Comparison of ENCODE assay signal across 1 cellular context in genomic region chr6:5059036-5059896, GRCh38.
TF ChIP-seq lines count a peak whose summit lies in the region.

No MANE protein-coding gene starts in this region.

TF ChIP-seq in HepG2, 621 proteins besides CTCF, POLR2A, EP300 and RAD21 (continued from another document and continues in another):
- peak; percentile 36; the same call in 1 of the 2 replicates for TF ChIP-seq SKIL (CRISPR knock-in tag; IDR thresholded peaks at IDR 0.05; ENCODE audit: borderline replicate concordance)
- TF ChIP-seq MEIS2 (CRISPR knock-in tag; IDR thresholded peaks at IDR 0.05), result peak; percentile 83
- peak in 1 of 2 experiments; percentile 35; a peak in 1 of 4 replicates for TF ChIP-seq NR2F1 (CRISPR knock-in tag; IDR thresholded peaks at IDR 0.05)
- TF ChIP-seq GPN1 (CRISPR knock-in tag; IDR thresholded peaks at IDR 0.05; ENCODE audit: borderline replicate concordance), result no peak
- 0 out of 2 replicates have a peak, but pooled peaks have one; percentile 74 for TF ChIP-seq AKAP8 (CRISPR knock-in tag; IDR thresholded peaks at IDR 0.05)
- TF ChIP-seq SAP130 (CRISPR knock-in tag; IDR thresholded peaks at IDR 0.05; ENCODE audit: low read depth), result peak; percentile 84
- TF ChIP-seq LCORL (IDR thresholded peaks at IDR 0.05), result peak; percentile 96
- TF ChIP-seq LCORL (CRISPR knock-in tag; IDR thresholded peaks at IDR 0.05), result peak; percentile 98
- 0 out of 2 replicates have a peak, but pooled peaks have one; percentile 62 for TF ChIP-seq ZNF619 (CRISPR knock-in tag; IDR thresholded peaks at IDR 0.05)
- no peak; the same call in 1 of the 2 replicates for TF ChIP-seq HHEX (CRISPR knock-in tag; IDR thresholded peaks at IDR 0.05)
- TF ChIP-seq NFIC (IDR thresholded peaks at IDR 0.05; ENCODE audit: low read length), result peak; percentile 90
- peak; percentile 100 for TF ChIP-seq ZNF121 (CRISPR knock-in tag; IDR thresholded peaks at IDR 0.05)
- TF ChIP-seq MIER3 (CRISPR knock-in tag; IDR thresholded peaks at IDR 0.05; ENCODE audit: borderline replicate concordance), result peak; percentile 87; the same call in 1 of the 2 replicates
- TF ChIP-seq PAXIP1 (CRISPR knock-in tag; conservative IDR thresholded peaks at IDR 0.05), result peak; percentile 100
- TF ChIP-seq MLLT10 (CRISPR knock-in tag; IDR thresholded peaks at IDR 0.05), result no peak
- TF ChIP-seq MED1 (CRISPR knock-in tag; IDR thresholded peaks at IDR 0.05), result peak; percentile 96
- TF ChIP-seq SRF (IDR thresholded peaks at IDR 0.05; ENCODE audit: low read depth, low read length), result no peak
- TF ChIP-seq ZNF44 (CRISPR knock-in tag; IDR thresholded peaks at IDR 0.05), result no peak
- no peak for TF ChIP-seq ZNF691 (CRISPR knock-in tag; IDR thresholded peaks at IDR 0.05; ENCODE audit: borderline replicate concordance, low read depth)
- peak; percentile 79 for TF ChIP-seq CEBPG (CRISPR knock-in tag; IDR thresholded peaks at IDR 0.05)
- no peak for TF ChIP-seq NCOA5 (CRISPR knock-in tag; IDR thresholded peaks at IDR 0.05)
- no peak for TF ChIP-seq TEF (CRISPR knock-in tag; IDR thresholded peaks at IDR 0.05)
- no peak for TF ChIP-seq MAFG (CRISPR knock-in tag; IDR thresholded peaks at IDR 0.05)
- peak; percentile 100 for TF ChIP-seq HNF4G (IDR thresholded peaks at IDR 0.05; ENCODE audit: borderline replicate concordance, low read depth, low read length)
- TF ChIP-seq HNF4G (CRISPR knock-in tag; IDR thresholded peaks at IDR 0.05; ENCODE audit: borderline replicate concordance, low read depth), result peak; percentile 98
- no peak for TF ChIP-seq ZNF766 (CRISPR knock-in tag; IDR thresholded peaks at IDR 0.05; ENCODE audit: borderline replicate concordance)
- no peak for TF ChIP-seq RELA (CRISPR knock-in tag; IDR thresholded peaks at IDR 0.05)
- peak; percentile 79 for TF ChIP-seq ZNF331 (CRISPR knock-in tag; IDR thresholded peaks at IDR 0.05)
- no peak for TF ChIP-seq ZNF773 (CRISPR knock-in tag; IDR thresholded peaks at IDR 0.05; ENCODE audit: borderline replicate concordance)
- TF ChIP-seq EHMT2 (IDR thresholded peaks at IDR 0.05; ENCODE audit: borderline replicate concordance, low read depth, low read length), result peak; percentile 83
- peak; percentile 45 for TF ChIP-seq CBX1 (IDR thresholded peaks at IDR 0.05; ENCODE audit: low read depth)
- peak; percentile 87 for TF ChIP-seq MEF2D (CRISPR knock-in tag; IDR thresholded peaks at IDR 0.05)
- TF ChIP-seq SMAD3 (CRISPR knock-in tag; IDR thresholded peaks at IDR 0.05), result peak; percentile 76
- no peak for TF ChIP-seq ATRX (CRISPR knock-in tag; IDR thresholded peaks at IDR 0.05; ENCODE audit: borderline replicate concordance)
- peak; percentile 82; the same call in 1 of the 2 replicates for TF ChIP-seq HMG20A (CRISPR knock-in tag; IDR thresholded peaks at IDR 0.05; ENCODE audit: borderline replicate concordance)
- TF ChIP-seq ZNF20 (CRISPR knock-in tag; IDR thresholded peaks at IDR 0.05), result no peak
- peak; percentile 52; the same call in 1 of the 2 replicates for TF ChIP-seq ARNTL (CRISPR knock-in tag; IDR thresholded peaks at IDR 0.05)
- TF ChIP-seq ATF6 (CRISPR knock-in tag; conservative IDR thresholded peaks at IDR 0.05), result no peak
- peak; percentile 22; the same call in 1 of the 2 replicates for TF ChIP-seq STAT6 (CRISPR knock-in tag; IDR thresholded peaks at IDR 0.05; ENCODE audit: borderline replicate concordance)
- 0 out of 2 replicates have a peak, but pooled peaks have one; percentile 28 for TF ChIP-seq HOXD1 (CRISPR knock-in tag; IDR thresholded peaks at IDR 0.05)
- no peak for TF ChIP-seq ZNF432 (CRISPR knock-in tag; IDR thresholded peaks at IDR 0.05; ENCODE audit: borderline replicate concordance)
- TF ChIP-seq IRF1 (CRISPR knock-in tag; IDR thresholded peaks at IDR 0.05; ENCODE audit: low read depth), result 0 out of 2 replicates have a peak, but pooled peaks have one; percentile 8
- 0 out of 2 replicates have a peak, but pooled peaks have one; percentile 77 for TF ChIP-seq IRF9 (CRISPR knock-in tag; IDR thresholded peaks at IDR 0.05; ENCODE audit: borderline replicate concordance)
